ENCODE assay signal across 23 cellular contexts in the genomic region with DNA sequence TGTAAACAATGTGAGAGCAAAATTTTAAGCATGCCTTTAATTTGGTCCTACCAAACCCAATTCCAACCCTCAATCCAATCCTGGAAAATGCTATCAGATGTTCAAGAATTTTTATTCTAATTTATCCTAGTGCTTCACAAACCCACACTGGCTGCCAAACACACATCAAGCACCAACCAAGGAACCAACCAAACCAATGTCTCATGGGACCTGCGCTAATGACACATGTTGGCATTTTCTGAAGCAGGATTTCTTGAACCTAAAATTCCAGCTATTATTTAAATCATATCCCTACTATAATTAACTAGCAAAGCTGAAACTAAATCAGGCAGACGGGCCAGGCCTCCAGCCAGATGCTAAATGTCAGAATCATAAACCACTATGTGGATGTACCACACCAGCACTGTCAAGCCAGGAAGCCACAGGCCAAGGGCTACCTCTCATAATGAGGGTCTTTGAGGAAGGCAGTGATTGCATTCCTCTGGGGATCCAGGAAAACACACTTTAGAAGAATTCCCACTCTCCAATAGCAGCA. TPM values are rescaled to one million over a fixed set of nuclear protein-coding genes. Genes with fewer than 3 reads are reported as not detected.
DNase-seq lines count a peak whose midpoint lies in the region; ATAC-seq and TF ChIP-seq lines count a peak whose summit lies in the region.
"Had no signal": no experiment of that assay in that cellular context is flagged by ENCODE, and none has a peak within 500 bp of the region (broad histone marks: within the 10 kb centered on the region; RNA-seq: fewer than 3 reads in every experiment).

No MANE protein-coding gene starts in this region.

- H3K4ac ChIP-seq in IMR-90 (ENCODE audit: low read depth, low read length): no peak overlapping the region

- H3K27ac ChIP-seq in IMR-90 (ENCODE audit: insufficient read depth, low read length) (peak overlapping the region; percentile 20; the same call in 1 of the 2 replicates), fibroblast of lung (ENCODE audit: insufficient read depth, low read length) (peak overlapping the region; percentile 45), gastrocnemius medialis (peak overlapping the region; percentile 53 to 99 (median 82))
- H3K27ac ChIP-seq: body of pancreas, KMS-11, parathyroid adenoma, SK-N-MC had no signal

- H4K5ac ChIP-seq in IMR-90 (ENCODE audit: low read depth, low read length): no peak overlapping the region

- H3K4me1 ChIP-seq in IMR-90 (ENCODE audit: control insufficient read depth, insufficient read depth, low read length) (peaks cover 25% of the 10 kb centered on the region), fibroblast of lung (ENCODE audit: control insufficient read depth, extremely low read depth, insufficient read depth, low read length) (peaks cover 6% of the 10 kb centered on the region), gastrocnemius medialis (peaks cover 71 to 81% of the 10 kb centered on the region in 2 donors)
- H3K4me1 ChIP-seq: parathyroid adenoma had no signal

- no peak overlapping the region for H3K9ac ChIP-seq in IMR-90 (ENCODE audit: low read depth, low read length)
- H3K9ac ChIP-seq in fibroblast of lung (ENCODE audit: insufficient read depth, low read length): no peak overlapping the region
- H3K9ac ChIP-seq: KMS-11, parathyroid adenoma had no signal

- in situ Hi-C loops in IMR-90 (cut with MboI; ENCODE audit: low sequenced_read_pairs) (no loop called here), gastrocnemius medialis (cut with MboI; ENCODE audit: low sequenced_read_pairs in 4 of 4) (no loop called here)

- no TSS peak for BruUV-seq in IMR-90 (replicated peaks; lab: Mats Ljungman, UMichigan)

- no peak for TF ChIP-seq RAD21 in IMR-90 (IDR thresholded peaks at IDR 0.05; ENCODE audit: low read length)

- H3K79me1 ChIP-seq in IMR-90 (ENCODE audit: low read depth in 1 of 2, low read length in 2 of 2): peaks cover 0 to 55% of the 10 kb centered on the region in 2 experiments; a peak in 2 of 4 replicates

- H2AFZ ChIP-seq in IMR-90 (replicated peaks; ENCODE audit: low read length, poor library complexity) (no peak overlapping the region), fibroblast of lung (ENCODE audit: low read length) (no peak overlapping the region)
- H2AFZ ChIP-seq: parathyroid adenoma had no signal

- ATAC-seq in IMR-90 (ENCODE audit: low read depth) (no peak), gastrocnemius medialis (no peak), HG02852 (IDR thresholded peaks at IDR 0.05; ENCODE audit: unreplicated experiment) (no peak), HG03565 (IDR thresholded peaks at IDR 0.05; ENCODE audit: unreplicated experiment) (no peak)
- ATAC-seq: activated naive CD8-positive, alpha-beta T cell treated with anti-CD3 and anti-CD28 coated beads, Interleukin-2, amount 50 U/mL, for 24 hours; body of pancreas; HCT116; natural killer cell treated with Interleukin-12 subunit alpha and Interleukin-12 subunit beta and Interleukin-15 and Interleukin-18, amount 100 ng/mL, for 72 hours had no signal

- H4K8ac ChIP-seq in IMR-90 (ENCODE audit: low read depth in 2 of 2, low read length in 2 of 2): no peak overlapping the region

- peaks cover 98% of the 10 kb centered on the region for H4K20me1 ChIP-seq in IMR-90 (ENCODE audit: insufficient read depth, low read length)
- H4K20me1 ChIP-seq in fibroblast of lung (ENCODE audit: control insufficient read depth, extremely low read depth, insufficient read depth, low read length): no peaks in the 10 kb centered on the region

- peaks cover 34% of the 10 kb centered on the region for H3K9me1 ChIP-seq in IMR-90 (ENCODE audit: insufficient read depth, low read length)

- TF ChIP-seq POLR2A in IMR-90 (IDR thresholded peaks at IDR 0.05; ENCODE audit: low read depth, low read length): no peak
- no peak for TF ChIP-seq POLR2A in gastrocnemius medialis (IDR thresholded peaks at IDR 0.05)

- H2AK5ac ChIP-seq in IMR-90 (ENCODE audit: low read depth, low read length): no peak overlapping the region

- H3K36me3 ChIP-seq in IMR-90 (ENCODE audit: control insufficient read depth, insufficient read depth, low read length): peaks cover 29% of the 10 kb centered on the region
- no peaks in the 10 kb centered on the region for H3K36me3 ChIP-seq in fibroblast of lung (ENCODE audit: control insufficient read depth, insufficient read depth, low read length)
- H3K36me3 ChIP-seq in gastrocnemius medialis: no peaks in the 10 kb centered on the region
- H3K36me3 ChIP-seq: spleen had no signal

- no peak overlapping the region for H2BK15ac ChIP-seq in IMR-90 (ENCODE audit: low read depth, low read length)

- peak overlapping the region; percentile 66 for H3K4me2 ChIP-seq in IMR-90 (ENCODE audit: low read depth, low read length)
- H3K4me2 ChIP-seq in fibroblast of lung (ENCODE audit: extremely low read depth, insufficient read depth, low read length): peak overlapping the region; percentile 57
- H3K4me2 ChIP-seq: KMS-11 had no signal

- TF ChIP-seq CTCF in AG10803 (conservative IDR thresholded peaks at IDR 0.05; ENCODE audit: low read length) (no peak), IMR-90 (conservative IDR thresholded peaks at IDR 0.05; ENCODE audit: low read depth, low read length) (no peak), fibroblast of lung (conservative IDR thresholded peaks at IDR 0.05 in 1 of 2, IDR thresholded peaks at IDR 0.05 in 1 of 2; ENCODE audit: low read depth in 1 of 2, low read length in 2 of 2) (no peak), gastrocnemius medialis (IDR thresholded peaks at IDR 0.05 in 4 of 5, conservative IDR thresholded peaks at IDR 0.05 in 1 of 5) (no peak)

- peak overlapping the region; percentile 63 for H3K23ac ChIP-seq in IMR-90 (ENCODE audit: low read depth, low read length)

- DNase-seq in AG10803 (ENCODE audit: low read depth): peak; percentile 80
- DNase-seq in IMR-90: no peak
- no peak for DNase-seq in fibroblast of lung (ENCODE audit: low read depth in 2 of 2)
- peak in 1 of 2 donors; percentile 30 for DNase-seq in gastrocnemius medialis
- no peak for DNase-seq in stimulated activated CD4-positive, alpha-beta T cell treated with anti-CD3 and anti-CD28 coated beads, Interleukin-4, amount 100 ng/mL, for 24 hours
- DNase-seq: activated CD8-positive, alpha-beta memory T cell treated with anti-CD3 and anti-CD28 coated beads, Interleukin-2, amount 50 U/mL, for 4 hours; activated gamma-delta T cell; activated naive CD8-positive, alpha-beta T cell treated with anti-CD3 and anti-CD28 coated beads, Interleukin-2, amount 50 U/mL, for 24 hours; body of pancreas; CD4-positive, alpha-beta memory T cell; GF-D8; heart right ventricle; NCI-H1694; NCI-H2171 treated with DMSO at 0.1 percent for 48 hours; NCI-H526; spleen had no signal

- CTCF ChIA-PET in IMR-90 (lab: Yijun Ruan, JAX): interaction anchor here (0.7 kb wide), 1 partner anchor 76 kb away, joined by 3 read pairs; no protein-coding TSS in a partner anchor

- no peaks in the 10 kb centered on the region for H3K9me3 ChIP-seq in IMR-90 (ENCODE audit: control insufficient read depth, insufficient read depth, low read length)
- no peaks in the 10 kb centered on the region for H3K9me3 ChIP-seq in fibroblast of lung (ENCODE audit: control insufficient read depth, insufficient read depth, low read depth, low read length)
- H3K9me3 ChIP-seq in gastrocnemius medialis: no peaks in the 10 kb centered on the region
- H3K9me3 ChIP-seq: body of pancreas, heart right ventricle, spleen had no signal

- H3K27me3 ChIP-seq in IMR-90 (ENCODE audit: control insufficient read depth, insufficient read depth, low read length) (no peaks in the 10 kb centered on the region), fibroblast of lung (ENCODE audit: control insufficient read depth, insufficient read depth, low read length) (no peaks in the 10 kb centered on the region), gastrocnemius medialis (no peaks in the 10 kb centered on the region)
- H3K27me3 ChIP-seq: body of pancreas, heart right ventricle had no signal

- no peak overlapping the region for H4K91ac ChIP-seq in IMR-90 (ENCODE audit: insufficient read depth, low read depth, low read length)

- no peak overlapping the region; the same call in 1 of the 2 replicates for H3K14ac ChIP-seq in IMR-90 (replicated peaks; ENCODE audit: low read depth, low read length)

- H3K4me3 ChIP-seq in AG10803 (ENCODE audit: low read length) (0 out of 2 replicates have a peak overlapping the region, but pooled peaks have one; percentile 10), IMR-90 (ENCODE audit: insufficient read depth, low read depth, low read length) (no peak overlapping the region), fibroblast of lung (replicated peaks in 1 of 4; ENCODE audit: control extremely low read depth in 1 of 4, insufficient read depth in 1 of 4, low read depth in 3 of 4, low read length in 4 of 4) (no peak overlapping the region), gastrocnemius medialis (peak overlapping the region in 1 of 4 donors; percentile 16)
- H3K4me3 ChIP-seq: body of pancreas, heart right ventricle, SK-N-MC, spleen had no signal

- dilution Hi-C loops in IMR-90 (cut with HindIII; ENCODE audit: low sequenced_read_pairs, unreplicated experiment): no loop called here

- H2AK9ac ChIP-seq in IMR-90 (replicated peaks; ENCODE audit: low read depth, low read length, poor library complexity): no peak overlapping the region

- POLR2A ChIA-PET in IMR-90 (lab: Charles Lee; ENCODE audit: unreplicated experiment): interaction anchor here (0.6 kb wide), 1 partner anchor 90 kb away, joined by 3 read pairs; no protein-coding TSS in a partner anchor

- H2BK20ac ChIP-seq in IMR-90 (ENCODE audit: low read depth, low read length): no peak overlapping the region

- H2BK5ac ChIP-seq in IMR-90 (ENCODE audit: low read depth, low read length, poor library complexity, severe bottlenecking): peak overlapping the region; percentile 12

- H3K18ac ChIP-seq in IMR-90 (ENCODE audit: low read depth, low read length): no peak overlapping the region

- H3K79me2 ChIP-seq in fibroblast of lung (ENCODE audit: control insufficient read depth, insufficient read depth, low read length): peaks cover 96% of the 10 kb centered on the region

- intact Hi-C loops in IMR-90 (cut with micrococcal nuclease): no loop called here
- intact Hi-C loops in gastrocnemius medialis (cut with DNase I; ENCODE audit: low total_unique reads): loop anchor here (5.0 kb wide), 1 partner anchor 338 kb away; no protein-coding TSS in a partner anchor

- no peak overlapping the region for H2BK120ac ChIP-seq in IMR-90 (ENCODE audit: low read depth, low read length)

- H3K56ac ChIP-seq in IMR-90 (ENCODE audit: extremely low read depth, insufficient read depth, low read length): no peak overlapping the region

- WGBS in IMR-90 (ENCODE audit: extremely low coverage in 2 of 2, insufficient read length in 1 of 2), 2 experiments: 100% methylated on average over 1 of the region's 2 CpGs; no CpG with 5 or more reads in 1 of the 2 experiments

RNA-seq across cellular contexts. Expression of a gene that starts 5.8 kb away (rescaled TPM):
- total RNA-seq in IMR-90 (2012; rRNA removed) (12.7 and 16.4 TPM in 2 replicates), fibroblast of lung (11.0 and 16.2 TPM in 2 replicates), gastrocnemius medialis (10 to 100 TPM; 11.5 to 34.1 (median 18.8) TPM)
- polyA plus RNA-seq in IMR-90 (2012; rRNA removed) (22.4 and 36.9 TPM in 2 replicates), fibroblast of lung (17.6 and 32.0 TPM in 2 replicates)
- 18.2 and 24.6 TPM in 2 replicates for polyA plus RNA-seq in IMR-90 (2012; cell fraction: cytosol; rRNA removed)
- 41.2 and 51.8 TPM in 2 replicates for polyA plus RNA-seq in IMR-90 (2012; cell fraction: nucleus; rRNA removed; ENCODE audit: low replicate concordance)
- polyA plus RNA-seq in fibroblast of lung (2012): 14.8 and 30.1 TPM in 2 replicates
- polyA minus RNA-seq in fibroblast of lung (ENCODE audit: low replicate concordance): 22.5 and 36.8 TPM in 2 replicates

Comparison
In these comparisons a context has a peak if more than half of its experiments do, and no peak if none do; other contexts are left out.
1. H3K27ac ChIP-seq: peak in every context shown above with its lines; median percentile 82 in gastrocnemius medialis; 45 in fibroblast of lung; 20 in IMR-90.